16 cellular contexts compared by ENCODE assay signal in the genomic region with DNA sequence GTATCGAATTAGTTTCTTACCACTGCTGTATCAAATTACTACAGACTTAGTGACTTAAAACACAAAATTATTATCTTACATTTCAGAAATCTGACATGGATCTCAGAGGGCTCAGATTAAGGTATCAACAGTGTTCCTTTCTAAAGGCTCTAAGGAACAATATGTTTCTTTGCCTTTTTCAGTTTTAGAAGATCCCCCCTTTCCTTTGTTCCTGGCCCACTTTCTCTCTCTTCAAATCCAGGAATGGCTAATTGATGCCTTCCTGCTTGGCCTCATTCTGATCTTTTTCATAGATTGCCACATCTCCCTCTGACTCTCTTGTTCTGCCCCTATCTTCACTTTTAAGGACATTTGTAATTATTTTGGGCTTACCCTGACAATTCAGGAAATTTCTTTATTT.
"Had no signal": no experiment of that assay in that cellular context is flagged by ENCODE, and none has a peak within 500 bp of the region (broad histone marks: within the 10 kb centered on the region; RNA-seq: fewer than 3 reads in every experiment).

No MANE protein-coding gene starts in this region.

- DNase-seq: effector CD8-positive, alpha-beta T cell; heart left ventricle; hippocampal formation; left colon; left ventricle myocardium superior; mesenchymal stem cell; naive B cell; posterior cingulate gyrus; spleen; stimulated activated CD4-positive, alpha-beta T cell treated with anti-CD3 and anti-CD28 coated beads, Interleukin-15, amount 100 ng/mL, for 24 hours; stimulated activated CD4-positive, alpha-beta T cell treated with anti-CD3 and anti-CD28 coated beads, Interleukin-1b, Interleukin-23, amount 100 ng/mL, for 48 hours; stimulated activated CD4-positive, alpha-beta T cell treated with anti-CD3 and anti-CD28 coated beads, Interleukin-4, amount 100 ng/mL, for 24 hours; stimulated activated naive CD8-positive, alpha-beta T cell treated with anti-CD3 and anti-CD28 coated beads, Interleukin-15, amount 100 ng/mL, for 72 hours; transverse colon had no signal

- H3K27ac ChIP-seq: coronary artery, heart left ventricle, spleen, thoracic aorta, transverse colon had no signal
